Comparison of ENCODE assay signal across 23 cellular contexts in genomic region chr13:27311518-27312208, GRCh38.
"Had no signal": no experiment of that assay in that cellular context is flagged by ENCODE, and none has a peak within 500 bp of the region (broad histone marks: within the 10 kb centered on the region; RNA-seq: fewer than 3 reads in every experiment).

No MANE protein-coding gene starts in this region.

- H3K79me2 ChIP-seq: hepatocyte had no signal

- H3K27ac ChIP-seq: foreskin keratinocyte, hepatocyte, left ventricle myocardium inferior, lower lobe of right lung, ovary, stomach had no signal

- H3K9me3 Mint-ChIP-seq: dendritic cell treated with granulocyte-macrophage colony-stimulating factor and Interleukin-4, amounts not matched to agents 40 ng/mL and 50 ng/mL, for 4 days; endodermal cell; memory B cell; mesothelial cell of epicardium; natural killer cell; neural crest cell had no signal

- H3K27me3 ChIP-seq: ovary, stomach had no signal

- H3K4me1 ChIP-seq: foreskin keratinocyte, left ventricle myocardium inferior, lower lobe of right lung, stomach had no signal

- H3K36me3 ChIP-seq: left ventricle myocardium inferior, lower lobe of right lung, ovary, stomach had no signal

- H3K36me3 Mint-ChIP-seq: memory B cell, mesothelial cell of epicardium, natural killer cell had no signal

- H3K4me3 Mint-ChIP-seq: dendritic cell treated with granulocyte-macrophage colony-stimulating factor and Interleukin-4, amounts not matched to agents 40 ng/mL and 50 ng/mL, for 4 days; endodermal cell; memory B cell; mesothelial cell of epicardium; natural killer cell; neural crest cell had no signal

- FAIRE-seq: endothelial cell of umbilical vein, kidney, small intestine had no signal

- H3K9me3 ChIP-seq: left ventricle myocardium inferior, lower lobe of right lung, ovary, stomach had no signal

- H3K27ac Mint-ChIP-seq: dendritic cell treated with granulocyte-macrophage colony-stimulating factor and Interleukin-4, amounts not matched to agents 40 ng/mL and 50 ng/mL, for 4 days; endodermal cell; memory B cell; mesothelial cell of epicardium; natural killer cell had no signal

- H3K4me1 Mint-ChIP-seq: endodermal cell, natural killer cell had no signal

- H3K4me2 ChIP-seq: hepatocyte had no signal

- DNase-seq: endodermal cell; erythroblast; foreskin keratinocyte; head of caudate nucleus; kidney; left cardiac atrium; left ventricle myocardium inferior; lower lobe of right lung; natural killer cell; nucleus accumbens; ovary; right cardiac atrium; small intestine; stimulated activated CD4-positive, alpha-beta T cell treated with anti-CD3 and anti-CD28 coated beads, Interleukin-12 subunit alpha, Interleukin-12 subunit beta, amount 100 ng/mL, for 4 hours; stimulated activated naive CD4-positive, alpha-beta T cell; stomach; trophoblast cell had no signal

- H3K4me3 ChIP-seq: hepatocyte, left ventricle myocardium inferior, lower lobe of right lung, ovary, stomach had no signal

- H2AFZ ChIP-seq: hepatocyte had no signal

- ATAC-seq: foreskin keratinocyte, left cardiac atrium, lower lobe of right lung, natural killer cell, right cardiac atrium had no signal
